ENCODE assay signal across 8 cellular contexts in genomic region chr12:104643921-104644669, GRCh38.
DNase-seq lines count a peak whose midpoint lies in the region; ATAC-seq and TF ChIP-seq lines count a peak whose summit lies in the region.

No MANE protein-coding gene starts in this region.

- no peak overlapping the region for H3K27ac Mint-ChIP-seq in activated naive CD8-positive, alpha-beta T cell

- H3K4me2 ChIP-seq in SK-N-SH: no peak overlapping the region

- H3K9me2 ChIP-seq in SK-N-SH: no peaks in the 10 kb centered on the region

- H4K20me1 ChIP-seq in SK-N-SH (ENCODE audit: insufficient read depth): no peaks in the 10 kb centered on the region

- no peaks in the 10 kb centered on the region for H3K27me3 Mint-ChIP-seq in activated naive CD8-positive, alpha-beta T cell

- H3K27me3 ChIP-seq in SK-N-SH (ENCODE audit: insufficient read depth): no peaks in the 10 kb centered on the region
- H3K27me3 ChIP-seq in skeletal muscle tissue (ENCODE audit: control insufficient read depth in 3 of 3, insufficient read depth in 3 of 3, low read length in 3 of 3): no peaks in the 10 kb centered on the region

- peak overlapping the region; percentile 44 for H3K4me3 Mint-ChIP-seq in activated naive CD8-positive, alpha-beta T cell

- H3K36me3 Mint-ChIP-seq in activated naive CD8-positive, alpha-beta T cell: peaks cover 11% of the 10 kb centered on the region

- no peaks in the 10 kb centered on the region for H3K9me3 Mint-ChIP-seq in activated naive CD8-positive, alpha-beta T cell (ENCODE audit: low read depth)

- DNase-seq in SK-N-SH: peak; percentile 33
- peak; percentile 44 for DNase-seq in NCI-H128 (lab: John Stamatoyannopoulos, UW; ENCODE audit: unreplicated experiment)
- DNase-seq in omental fat pad (ENCODE audit: low spot score): no peak
- DNase-seq in A172 (ENCODE audit: low spot score): no peak
- DNase-seq in GOT3 (lab: John Stamatoyannopoulos, UW): no peak

- TF ChIP-seq RAD21 in SK-N-SH (IDR thresholded peaks at IDR 0.05; ENCODE audit: low read length): no peak

- H3K4me3 ChIP-seq in SK-N-SH (ENCODE audit: low read depth in 2 of 2, low read length in 1 of 2) (no peak overlapping the region), skeletal muscle tissue (ENCODE audit: low read length in 3 of 3) (no peak overlapping the region)

- H3F3A ChIP-seq in SK-N-SH (replicated peaks; ENCODE audit: insufficient read depth): no peaks in the 10 kb centered on the region

- 90% methylated on average over 9 of the region's 12 CpGs for WGBS in SK-N-SH (ENCODE audit: low lambda C conversion rate)

- H3K9ac ChIP-seq in SK-N-SH (no peak overlapping the region), skeletal muscle tissue (ENCODE audit: low read depth in 1 of 3, low read length in 3 of 3) (no peak overlapping the region)

- no peak for TF ChIP-seq CTCF in SK-N-SH (IDR thresholded peaks at IDR 0.05)
- TF ChIP-seq CTCF in omental fat pad (IDR thresholded peaks at IDR 0.05): no peak

- CTCF ChIA-PET in SK-N-SH (lab: Yijun Ruan, JAX): interaction anchor here (0.6 to 1.8 kb wide), 3 partner anchors 10 to 262 kb away, joined by 3 to 5 read pairs (median 4); no protein-coding TSS in a partner anchor

- ATAC-seq in SK-N-SH treated with all-trans-retinoic acid at 6 μM for 48 hours (no peak; the same call in 2 of the 3 replicates), omental fat pad (ENCODE audit: low FRiP score) (no peak)

- H3K27ac ChIP-seq in SK-N-SH (ENCODE audit: low read depth in 2 of 2, low read length in 1 of 2) (no peak overlapping the region), skeletal muscle tissue (ENCODE audit: low read depth, low read length) (peak overlapping the region; percentile 43)

- POLR2A ChIA-PET in SK-N-SH (lab: Yijun Ruan, JAX): no interaction called here

- no peaks in the 10 kb centered on the region for H3K79me2 ChIP-seq in SK-N-SH (ENCODE audit: insufficient read depth)

- H3K36me3 ChIP-seq in SK-N-SH (replicated peaks in 1 of 2; ENCODE audit: control insufficient read depth in 1 of 2, insufficient read depth in 2 of 2, low read length in 1 of 2): no peaks in the 10 kb centered on the region
- no peaks in the 10 kb centered on the region for H3K36me3 ChIP-seq in skeletal muscle tissue (ENCODE audit: control insufficient read depth in 3 of 3, insufficient read depth in 3 of 3, low read length in 3 of 3)

- no peaks in the 10 kb centered on the region for H3K9me3 ChIP-seq in SK-N-SH
- no peaks in the 10 kb centered on the region for H3K9me3 ChIP-seq in skeletal muscle tissue (ENCODE audit: control insufficient read depth in 3 of 3, low read length in 3 of 3)

- H3K4me1 Mint-ChIP-seq in activated naive CD8-positive, alpha-beta T cell (ENCODE audit: low read depth): peaks cover 35% of the 10 kb centered on the region

- peaks cover 0 to 11% of the 10 kb centered on the region in 2 experiments; a peak in 1 of 4 replicates for H3K4me1 ChIP-seq in SK-N-SH (ENCODE audit: control insufficient read depth in 1 of 2, insufficient read depth in 2 of 2, low read depth in 1 of 2, low read length in 1 of 2)
- H3K4me1 ChIP-seq in skeletal muscle tissue (ENCODE audit: control insufficient read depth in 3 of 3, insufficient read depth in 3 of 3, low read length in 3 of 3): no peaks in the 10 kb centered on the region

- no peak for TF ChIP-seq EP300 in SK-N-SH (IDR thresholded peaks at IDR 0.05; ENCODE audit: borderline replicate concordance in 1 of 2, low read depth in 1 of 2, low read length in 1 of 2)

- no peak overlapping the region for H2AFZ ChIP-seq in SK-N-SH (ENCODE audit: low read depth)

TF ChIP-seq in SK-N-SH, 30 proteins besides CTCF, POLR2A, EP300 and RAD21 (continues in another document):
- TF ChIP-seq SMC3 (IDR thresholded peaks at IDR 0.05; ENCODE audit: low read depth, low read length): no peak
- TF ChIP-seq REST (IDR thresholded peaks at IDR 0.05; ENCODE audit: low read depth, low read length): no peak
- TF ChIP-seq RXRA (IDR thresholded peaks at IDR 0.05; ENCODE audit: borderline replicate concordance, low read depth): no peak
- no peak for TF ChIP-seq MAX (IDR thresholded peaks at IDR 0.05; ENCODE audit: low read depth)
- TF ChIP-seq USF1 (IDR thresholded peaks at IDR 0.05; ENCODE audit: borderline replicate concordance, low read depth): no peak
- no peak for TF ChIP-seq YY1 (IDR thresholded peaks at IDR 0.05; ENCODE audit: low read depth)
- TF ChIP-seq TEAD4 (IDR thresholded peaks at IDR 0.05; ENCODE audit: borderline replicate concordance, insufficient read depth): no peak

TF ChIP-seq in SK-N-SH treated with all-trans-retinoic acid at 6 μM for 48 hours, 23 proteins besides CTCF, POLR2A, EP300 and RAD21:
- TF ChIP-seq OSR1 (CRISPR knock-in tag; IDR thresholded peaks at IDR 0.05) (no peak), POU6F1 (CRISPR knock-in tag; IDR thresholded peaks at IDR 0.05; ENCODE audit: borderline replicate concordance, low read depth) (no peak), CSDC2 (CRISPR knock-in tag; IDR thresholded peaks at IDR 0.05) (no peak), ZNF565 (CRISPR knock-in tag; conservative IDR thresholded peaks at IDR 0.05; ENCODE audit: low read depth) (no peak), ARNTL (CRISPR knock-in tag; IDR thresholded peaks at IDR 0.05; ENCODE audit: borderline replicate concordance, low read depth) (no peak), CREB5 (CRISPR knock-in tag; IDR thresholded peaks at IDR 0.05; ENCODE audit: low read depth) (no peak), ZNF70 (CRISPR knock-in tag; IDR thresholded peaks at IDR 0.05) (no peak), ZC3H10 (CRISPR knock-in tag; IDR thresholded peaks at IDR 0.05) (no peak), ZFP30 (CRISPR knock-in tag; IDR thresholded peaks at IDR 0.05) (no peak), SNAI2 (CRISPR knock-in tag; IDR thresholded peaks at IDR 0.05) (no peak), TCF4 (CRISPR knock-in tag; IDR thresholded peaks at IDR 0.05; ENCODE audit: borderline replicate concordance) (no peak), TSHZ2 (CRISPR knock-in tag; IDR thresholded peaks at IDR 0.05) (no peak), GLIS3 (CRISPR knock-in tag; IDR thresholded peaks at IDR 0.05) (no peak), BACH2 (CRISPR knock-in tag; IDR thresholded peaks at IDR 0.05; ENCODE audit: borderline replicate concordance) (no peak)

Comparison
In these comparisons a context has a peak if more than half of its experiments do, and no peak if none do; other contexts are left out.
1. DNase-seq: peak in SK-N-SH (single experiment) and NCI-H128 (single experiment); none in omental fat pad (single experiment), A172 (single experiment) and GOT3 (single experiment).